ENCODE assay signal across 1 cellular context in the genomic region with DNA sequence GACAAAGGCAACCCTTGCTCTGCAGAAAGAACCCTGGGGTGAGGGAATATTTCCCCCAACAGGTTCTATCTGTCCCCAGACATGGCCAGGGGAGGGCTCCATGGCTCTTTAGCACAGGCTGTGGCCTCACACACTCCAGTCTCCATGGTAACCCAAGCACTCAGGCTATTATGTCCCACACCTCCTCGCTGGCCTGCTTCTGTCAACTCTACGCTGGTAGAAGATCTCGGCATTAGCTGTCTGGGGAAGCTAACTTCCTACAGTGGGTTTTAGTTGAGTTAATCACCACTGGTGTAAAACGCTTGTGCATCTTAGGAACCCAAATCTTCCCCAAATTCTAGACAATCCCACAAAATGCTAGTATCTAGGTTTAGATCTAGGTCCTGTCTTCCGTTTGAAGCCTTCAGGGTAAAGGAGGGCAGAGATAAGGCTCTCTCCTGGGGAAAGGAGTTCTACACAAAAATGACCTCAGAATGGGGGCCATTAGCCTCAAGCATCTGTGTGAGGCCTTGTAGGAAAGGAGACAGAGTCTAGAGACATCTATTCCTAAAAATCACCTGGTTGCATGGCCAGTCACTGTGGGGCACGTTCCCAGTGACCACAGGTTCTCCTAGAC.
TF ChIP-seq lines count a peak whose summit lies in the region.

No MANE protein-coding gene starts in this region.

TF ChIP-seq in GM23338, 12 proteins besides CTCF, POLR2A, EP300 and RAD21 (continued from another document):
- no peak for TF ChIP-seq CREB1 (CRISPR knock-in tag; IDR thresholded peaks at IDR 0.05; ENCODE audit: low read depth)
- TF ChIP-seq NANOG (IDR thresholded peaks at IDR 0.05; ENCODE audit: borderline replicate concordance): no peak
- no peak for TF ChIP-seq POLR2AphosphoS5 (IDR thresholded peaks at IDR 0.05; ENCODE audit: low read depth)
